Comparison of ENCODE assay signal across 1 cellular context in the genomic region with DNA sequence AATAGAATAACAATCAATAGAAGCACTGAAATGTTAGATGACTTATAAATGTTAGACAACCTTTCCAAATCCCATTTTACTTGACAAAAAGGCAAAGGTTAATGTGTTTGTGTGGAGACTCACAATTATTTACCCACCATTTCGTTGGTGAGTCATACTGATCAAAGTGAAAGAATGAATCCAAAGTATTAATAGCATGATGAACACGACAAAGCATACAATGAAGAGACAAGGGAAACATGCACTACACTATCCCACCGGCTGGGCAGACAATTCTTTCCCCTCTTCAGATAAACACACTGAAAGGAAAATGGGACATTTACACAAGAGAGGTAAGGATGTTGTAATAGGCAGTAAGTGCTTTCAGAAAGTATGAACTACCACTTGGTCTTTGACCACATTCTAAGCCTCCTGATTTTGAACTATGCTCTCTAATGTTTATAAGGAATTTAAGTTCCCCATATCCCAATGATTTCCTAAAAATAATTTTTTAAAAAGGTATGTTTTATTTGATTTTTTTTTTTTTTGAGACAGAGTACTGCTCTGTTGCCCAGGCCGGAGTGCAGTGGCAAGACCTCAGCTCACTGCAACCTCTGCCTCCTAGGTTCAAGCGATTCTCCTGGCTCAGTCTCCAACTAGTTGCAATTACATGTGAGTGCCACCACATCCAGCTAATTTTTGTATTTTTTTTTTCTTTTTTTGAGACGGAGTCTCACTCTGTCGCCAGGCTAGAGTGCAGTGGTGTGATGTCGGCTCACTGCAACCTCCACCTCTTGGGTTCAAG.
TF ChIP-seq lines count a peak whose summit lies in the region.

No MANE protein-coding gene starts in this region.

TF ChIP-seq in HepG2, 621 proteins besides CTCF, POLR2A, EP300 and RAD21 (continued from another document):
- TF ChIP-seq RXRB (CRISPR knock-in tag; IDR thresholded peaks at IDR 0.05; ENCODE audit: borderline replicate concordance) (peak; percentile 76; the same call in 1 of the 2 replicates), TBX3 (IDR thresholded peaks at IDR 0.05; ENCODE audit: borderline replicate concordance) (peak; percentile 77), HNF4A (CRISPR knock-in tag; IDR thresholded peaks at IDR 0.05) (peak; percentile 82), ONECUT2 (CRISPR knock-in tag; IDR thresholded peaks at IDR 0.05) (peak; percentile 63; the same call in 1 of the 2 replicates), KAT8 (CRISPR knock-in tag; IDR thresholded peaks at IDR 0.05) (peak; percentile 77; the same call in 1 of the 2 replicates), ISL2 (CRISPR knock-in tag; IDR thresholded peaks at IDR 0.05) (peak; percentile 92), ZNF142 (CRISPR knock-in tag; IDR thresholded peaks at IDR 0.05) (0 out of 2 replicates have a peak, but pooled peaks have one; percentile 20), ZBTB25 (CRISPR knock-in tag; IDR thresholded peaks at IDR 0.05) (peak; percentile 75; the same call in 1 of the 2 replicates), RERE (CRISPR knock-in tag; IDR thresholded peaks at IDR 0.05; ENCODE audit: low read depth) (peak; percentile 64), ZKSCAN8 (CRISPR knock-in tag; IDR thresholded peaks at IDR 0.05; ENCODE audit: borderline replicate concordance) (peak; percentile 80; the same call in 1 of the 2 replicates), SPEN (CRISPR knock-in tag; IDR thresholded peaks at IDR 0.05; ENCODE audit: low read depth) (0 out of 2 replicates have a peak, but pooled peaks have one; percentile 25), JUN (CRISPR knock-in tag; IDR thresholded peaks at IDR 0.05) (peak; percentile 88), ZBTB43 (CRISPR knock-in tag; conservative IDR thresholded peaks at IDR 0.05) (peak; percentile 75; the same call in 1 of the 2 replicates), PAXIP1 (CRISPR knock-in tag; conservative IDR thresholded peaks at IDR 0.05) (peak; percentile 91)
- TF ChIP-seq, protein P1, sequence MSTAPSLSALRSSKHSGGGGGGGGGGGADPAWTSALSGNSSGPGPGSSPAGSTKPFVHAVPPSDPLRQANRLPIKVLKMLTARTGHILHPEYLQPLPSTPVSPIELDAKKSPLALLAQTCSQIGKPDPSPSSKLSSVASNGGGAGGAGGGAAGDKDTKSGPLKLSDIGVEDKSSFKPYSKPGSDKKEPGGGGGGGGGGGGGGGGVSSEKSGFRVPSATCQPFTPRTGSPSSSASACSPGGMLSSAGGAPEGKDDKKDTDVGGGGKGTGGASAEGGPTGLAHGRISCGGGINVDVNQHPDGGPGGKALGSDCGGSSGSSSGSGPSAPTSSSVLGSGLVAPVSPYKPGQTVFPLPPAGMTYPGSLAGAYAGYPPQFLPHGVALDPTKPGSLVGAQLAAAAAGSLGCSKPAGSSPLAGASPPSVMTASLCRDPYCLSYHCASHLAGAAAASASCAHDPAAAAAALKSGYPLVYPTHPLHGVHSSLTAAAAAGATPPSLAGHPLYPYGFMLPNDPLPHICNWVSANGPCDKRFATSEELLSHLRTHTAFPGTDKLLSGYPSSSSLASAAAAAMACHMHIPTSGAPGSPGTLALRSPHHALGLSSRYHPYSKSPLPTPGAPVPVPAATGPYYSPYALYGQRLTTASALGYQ (CRISPR knock-in tag; IDR thresholded peaks at IDR 0.05): peak; percentile 77; the same call in 1 of the 2 replicates
- TF ChIP-seq, protein P2, sequence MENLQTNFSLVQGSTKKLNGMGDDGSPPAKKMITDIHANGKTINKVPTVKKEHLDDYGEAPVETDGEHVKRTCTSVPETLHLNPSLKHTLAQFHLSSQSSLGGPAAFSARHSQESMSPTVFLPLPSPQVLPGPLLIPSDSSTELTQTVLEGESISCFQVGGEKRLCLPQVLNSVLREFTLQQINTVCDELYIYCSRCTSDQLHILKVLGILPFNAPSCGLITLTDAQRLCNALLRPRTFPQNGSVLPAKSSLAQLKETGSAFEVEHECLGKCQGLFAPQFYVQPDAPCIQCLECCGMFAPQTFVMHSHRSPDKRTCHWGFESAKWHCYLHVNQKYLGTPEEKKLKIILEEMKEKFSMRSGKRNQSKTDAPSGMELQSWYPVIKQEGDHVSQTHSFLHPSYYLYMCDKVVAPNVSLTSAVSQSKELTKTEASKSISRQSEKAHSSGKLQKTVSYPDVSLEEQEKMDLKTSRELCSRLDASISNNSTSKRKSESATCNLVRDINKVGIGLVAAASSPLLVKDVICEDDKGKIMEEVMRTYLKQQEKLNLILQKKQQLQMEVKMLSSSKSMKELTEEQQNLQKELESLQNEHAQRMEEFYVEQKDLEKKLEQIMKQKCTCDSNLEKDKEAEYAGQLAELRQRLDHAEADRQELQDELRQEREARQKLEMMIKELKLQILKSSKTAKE (CRISPR knock-in tag; IDR thresholded peaks at IDR 0.05; ENCODE audit: borderline replicate concordance): peak; percentile 75
TF ChIP-seq in HepG2: peak in this region for 118; not testable (repeated sequence) for 503.
